8 cellular contexts compared by ENCODE assay signal in genomic region chr17:17752822-17753448, GRCh38.
DNase-seq lines count a peak whose midpoint lies in the region; ATAC-seq and TF ChIP-seq lines count a peak whose summit lies in the region.

No MANE protein-coding gene starts in this region.

- no peak for TF ChIP-seq POLR2A in prostate gland (IDR thresholded peaks at IDR 0.05)

- H3K4me3 ChIP-seq in GM06990 (replicated peaks; ENCODE audit: low read depth, low read length) (peak overlapping the region; percentile 70), SJSA1 (peak overlapping the region; percentile 27), fibroblast of lung (replicated peaks in 1 of 4; ENCODE audit: control extremely low read depth in 1 of 4, insufficient read depth in 1 of 4, low read depth in 3 of 4, low read length in 4 of 4) (peak overlapping the region; percentile 36 to 64 (median 56)), prostate gland (peak overlapping the region; percentile 32 to 35)

- H3K9ac ChIP-seq in fibroblast of lung (ENCODE audit: insufficient read depth, low read length): peak overlapping the region; percentile 71

- H3K27ac ChIP-seq in SJSA1: peak overlapping the region; percentile 52
- H3K27ac ChIP-seq in fibroblast of lung (ENCODE audit: insufficient read depth, low read length): peak overlapping the region; percentile 89
- H3K27ac ChIP-seq in prostate gland: peak overlapping the region; percentile 87

- no peaks in the 10 kb centered on the region for H3K27me3 ChIP-seq in GM06990 (replicated peaks; ENCODE audit: control insufficient read depth, insufficient read depth, low read length)
- no peaks in the 10 kb centered on the region for H3K27me3 ChIP-seq in SJSA1 (replicated peaks)
- no peaks in the 10 kb centered on the region for H3K27me3 ChIP-seq in fibroblast of lung (ENCODE audit: control insufficient read depth, insufficient read depth, low read length)
- no peaks in the 10 kb centered on the region for H3K27me3 ChIP-seq in prostate gland (replicated peaks; ENCODE audit: insufficient read depth)

- H2AFZ ChIP-seq in fibroblast of lung (ENCODE audit: low read length): no peak overlapping the region

- intact Hi-C loops in prostate gland (cut with DNase I): no loop called here

- no peak for ATAC-seq in HG02763 (IDR thresholded peaks at IDR 0.05; ENCODE audit: unreplicated experiment)

- H3K9me3 ChIP-seq in SJSA1 (replicated peaks) (no peaks in the 10 kb centered on the region), fibroblast of lung (ENCODE audit: control insufficient read depth, insufficient read depth, low read depth, low read length) (no peaks in the 10 kb centered on the region), prostate gland (no peaks in the 10 kb centered on the region)

- H3K4me1 ChIP-seq in SJSA1 (replicated peaks): peaks cover 25% of the 10 kb centered on the region
- peaks cover 14% of the 10 kb centered on the region for H3K4me1 ChIP-seq in fibroblast of lung (ENCODE audit: control insufficient read depth, extremely low read depth, insufficient read depth, low read length)
- peaks cover 7% of the 10 kb centered on the region for H3K4me1 ChIP-seq in prostate gland (replicated peaks)

- no peaks in the 10 kb centered on the region for H4K20me1 ChIP-seq in fibroblast of lung (ENCODE audit: control insufficient read depth, extremely low read depth, insufficient read depth, low read length)

- H3K4me2 ChIP-seq in fibroblast of lung (ENCODE audit: extremely low read depth, insufficient read depth, low read length): peak overlapping the region; percentile 90

- DNase-seq in GM06990 (ENCODE audit: extremely low read depth, insufficient read length) (no peak), SJSA1 (ENCODE audit: low read depth in 1 of 2, low spot score in 2 of 2) (peak in 1 of 2 experiments; percentile 44), fibroblast of lung (ENCODE audit: low read depth in 2 of 2) (no peak), prostate gland (ENCODE audit: low spot score) (no peak), DMS153 treated with DMSO at 0.1 percent for 48 hours (lab: John Stamatoyannopoulos, UW; ENCODE audit: unreplicated experiment) (no peak), SW 1271 (lab: John Stamatoyannopoulos, UW) (no peak), NCI-H510A (lab: John Stamatoyannopoulos, UW) (no peak)

- no peak for TF ChIP-seq CTCF in GM06990 (IDR thresholded peaks at IDR 0.05; ENCODE audit: insufficient read depth, low read length, poor library complexity, severe bottlenecking)
- TF ChIP-seq CTCF in fibroblast of lung (conservative IDR thresholded peaks at IDR 0.05 in 1 of 2, IDR thresholded peaks at IDR 0.05 in 1 of 2; ENCODE audit: low read depth in 1 of 2, low read length in 2 of 2): no peak
- TF ChIP-seq CTCF in prostate gland (IDR thresholded peaks at IDR 0.05): no peak

- 36% methylated on average over 11 of the region's 11 CpGs for WGBS in prostate gland

- H3K79me2 ChIP-seq in fibroblast of lung (ENCODE audit: control insufficient read depth, insufficient read depth, low read length): peaks cover 30% of the 10 kb centered on the region

- H3K36me3 ChIP-seq in GM06990 (ENCODE audit: control insufficient read depth, insufficient read depth, low read length) (no peaks in the 10 kb centered on the region), SJSA1 (peaks cover 20% of the 10 kb centered on the region; the same call in 1 of the 2 replicates), fibroblast of lung (ENCODE audit: control insufficient read depth, insufficient read depth, low read length) (no peaks in the 10 kb centered on the region), prostate gland (no peaks in the 10 kb centered on the region)
